Comparison of ENCODE assay signal across 19 cellular contexts in genomic region chr10:131013281-131013680, GRCh38.
DNase-seq lines count a peak whose midpoint lies in the region; ATAC-seq, FAIRE-seq and TF ChIP-seq lines count a peak whose summit lies in the region.
"Had no signal": no experiment of that assay in that cellular context is flagged by ENCODE, and none has a peak within 500 bp of the region (broad histone marks: within the 10 kb centered on the region; RNA-seq: fewer than 3 reads in every experiment).

No MANE protein-coding gene starts in this region.

- H3F3A ChIP-seq in GM23248 (ENCODE audit: insufficient read depth), result no peaks in the 10 kb centered on the region

- 96% methylated on average over 10 of the region's 11 CpGs; no CpG with 5 or more reads in 1 of the 2 experiments for WGBS in H1 (ENCODE audit: extremely low coverage in 1 of 2, insufficient coverage in 1 of 2, insufficient read length in 1 of 2, insufficient replicate concordance in 2 of 2, low coverage in 1 of 2, low lambda C conversion rate in 2 of 2, missing lambda C conversion rate in 1 of 2), 2 experiments
- 88 to 97% (median 90%) methylated on average over 9 to 11 of the region's 11 CpGs for WGBS in spleen, 5 donors
- 54% methylated on average over 11 of the region's 11 CpGs for WGBS in GM23248 (ENCODE audit: low coverage in 1 of 2, low lambda C conversion rate in 2 of 2, missing lambda C conversion rate in 2 of 2), 2 experiments

- no peak for TF ChIP-seq CTCF in H1 (IDR thresholded peaks at IDR 0.05; ENCODE audit: control extremely low read depth in 1 of 3, insufficient read depth in 1 of 3, low read depth in 1 of 3, low read length in 3 of 3)
- TF ChIP-seq CTCF in spleen (IDR thresholded peaks at IDR 0.05 in 8 of 11, conservative IDR thresholded peaks at IDR 0.05 in 3 of 11), result no peak

- H4K5ac ChIP-seq in H1 (ENCODE audit: insufficient read length, low read depth, low read length), result no peak overlapping the region

- ATAC-seq in left cardiac atrium, result no peak
- no peak for ATAC-seq in GM18498 (IDR thresholded peaks at IDR 0.05; ENCODE audit: unreplicated experiment)
- ATAC-seq: CD8-positive, alpha-beta T cell; GM12878 had no signal

- H3K4me1 ChIP-seq in H1 (replicated peaks in 1 of 4; ENCODE audit: control insufficient read depth in 3 of 4, insufficient read depth in 4 of 4, low read length in 3 of 4) (no peaks in the 10 kb centered on the region), spleen (no peaks in the 10 kb centered on the region), GM23248 (ENCODE audit: insufficient read depth) (no peaks in the 10 kb centered on the region)

- no peak overlapping the region for H3K9ac ChIP-seq in H1 (replicated peaks in 1 of 4; ENCODE audit: extremely low read depth in 1 of 4, low read depth in 3 of 4, low read length in 3 of 4)
- no peak overlapping the region for H3K9ac ChIP-seq in GM23248
- H3K9ac ChIP-seq: BLaER1 treated with 17β-estradiol and CSF1 and Interleukin-3, amounts not matched to agents 10 nM and 100 nM had no signal

- TF ChIP-seq EP300 in H1 (IDR thresholded peaks at IDR 0.05; ENCODE audit: borderline replicate concordance in 1 of 2, low read depth in 2 of 2, low read length in 2 of 2), result no peak

- H2BK20ac ChIP-seq in H1 (ENCODE audit: low read length), result 0 out of 2 replicates have a peak overlapping the region, but pooled peaks have one; percentile 32

- H4K20me1 ChIP-seq in H1 (replicated peaks in 1 of 2; ENCODE audit: control insufficient read depth in 1 of 2, insufficient read depth in 2 of 2, low read length in 2 of 2) (no peaks in the 10 kb centered on the region), GM23248 (ENCODE audit: insufficient read depth) (no peaks in the 10 kb centered on the region)
- H4K20me1 ChIP-seq: BLaER1 treated with 17β-estradiol and CSF1 and Interleukin-3, amounts not matched to agents 10 nM and 100 nM had no signal

- H3K79me2 ChIP-seq in H1 (ENCODE audit: control insufficient read depth in 1 of 2, insufficient read depth in 2 of 2, low read length in 2 of 2) (no peaks in the 10 kb centered on the region), GM23248 (ENCODE audit: insufficient read depth) (no peaks in the 10 kb centered on the region)

- no peaks in the 10 kb centered on the region; a peak in 1 of 4 replicates for H3K9me3 ChIP-seq in H1 (ENCODE audit: insufficient read depth in 2 of 2, low read depth in 1 of 2, low read length in 1 of 2)
- no peaks in the 10 kb centered on the region for H3K9me3 ChIP-seq in spleen
- H3K9me3 ChIP-seq in GM23248 (ENCODE audit: low read depth), result no peaks in the 10 kb centered on the region
- H3K9me3 ChIP-seq: BLaER1 treated with 17β-estradiol and CSF1 and Interleukin-3, amounts not matched to agents 10 nM and 100 nM had no signal

- no peak overlapping the region for H3K56ac ChIP-seq in H1 (replicated peaks; ENCODE audit: insufficient read length, low read depth, low read length)

- H3K23me2 ChIP-seq in H1 (ENCODE audit: low read depth, low read length), result no peaks in the 10 kb centered on the region

- no peak for FAIRE-seq in H1 (lab: Jason Lieb, UNC)
- FAIRE-seq: GM12878, GM19239, H54, HTR-8/SVneo had no signal

- no peak overlapping the region for H2BK5ac ChIP-seq in H1 (ENCODE audit: low read depth, low read length)

- intact Hi-C loops in cardiac septum (cut with DNase I), result no loop called here
- intact Hi-C loops in left cardiac atrium (cut with DNase I), result no loop called here
- intact Hi-C loops in spleen (cut with DNase I; ENCODE audit: low total_unique reads), result no loop called here

- no peak overlapping the region for H2AK5ac ChIP-seq in H1 (ENCODE audit: low read depth, low read length)

- H2BK120ac ChIP-seq in H1 (replicated peaks; ENCODE audit: low read depth, low read length), result peak overlapping the region; percentile 68

- DNase-seq in cardiac septum (ENCODE audit: low spot score) (peak; percentile 51), left cardiac atrium (no peak), NCI-H2171 (lab: John Stamatoyannopoulos, UW) (peak; percentile 10), H1 (ENCODE audit: low read depth in 1 of 2, low spot score in 2 of 2) (no peak), spleen (peak; percentile 49), GM23248 (no peak)
- DNase-seq: CD8-positive, alpha-beta T cell; COR-L47; DMS 273 treated with DMSO at 0.1 percent for 48 hours; DMS53; DND-41; EL; HCEC 1CT had no signal

- TF ChIP-seq POLR2A in H1 (IDR thresholded peaks at IDR 0.05; ENCODE audit: control extremely low read depth in 1 of 2, low read depth in 2 of 2, low read length in 2 of 2), result no peak
- TF ChIP-seq POLR2A in spleen (IDR thresholded peaks at IDR 0.05), result no peak

- no peak overlapping the region for H3K23ac ChIP-seq in H1 (ENCODE audit: insufficient read length)

- no peak for TF ChIP-seq RAD21 in H1 (IDR thresholded peaks at IDR 0.05 in 1 of 2, conservative IDR thresholded peaks at IDR 0.05 in 1 of 2; ENCODE audit: low read depth in 2 of 2, low read length in 2 of 2)

- H3K9me2 ChIP-seq in GM23248 (ENCODE audit: insufficient read depth), result no peaks in the 10 kb centered on the region

- no peaks in the 10 kb centered on the region for H3K79me1 ChIP-seq in H1 (ENCODE audit: low read depth, low read length)

- POLR2A ChIA-PET in H1 (lab: Charles Lee; ENCODE audit: partially characterized antibody), result no interaction called here

- no peaks in the 10 kb centered on the region for H3K36me3 ChIP-seq in H1 (ENCODE audit: control insufficient read depth in 2 of 4, insufficient read depth in 4 of 4, low read length in 3 of 4)
- no peaks in the 10 kb centered on the region for H3K36me3 ChIP-seq in spleen
- no peaks in the 10 kb centered on the region for H3K36me3 ChIP-seq in GM23248 (ENCODE audit: low read depth)
- H3K36me3 ChIP-seq: BLaER1 treated with 17β-estradiol and CSF1 and Interleukin-3, amounts not matched to agents 10 nM and 100 nM had no signal

- H2BK12ac ChIP-seq in H1 (ENCODE audit: low read depth, low read length), result peak overlapping the region; percentile 60; the same call in 1 of the 2 replicates

- H2BK15ac ChIP-seq in H1 (ENCODE audit: low read length), result peak overlapping the region; percentile 61; the same call in 1 of the 2 replicates

- no peak overlapping the region for H3K4ac ChIP-seq in H1 (replicated peaks; ENCODE audit: insufficient read length, low read depth, low read length)

- no peak overlapping the region for H3K4me2 ChIP-seq in H1 (ENCODE audit: insufficient read depth in 1 of 2, low read depth in 2 of 2, low read length in 2 of 2)
- no peak overlapping the region for H3K4me2 ChIP-seq in GM23248 (ENCODE audit: unreplicated experiment)
- H3K4me2 ChIP-seq: BLaER1 treated with 17β-estradiol and CSF1 and Interleukin-3, amounts not matched to agents 10 nM and 100 nM had no signal

- in situ Hi-C loops in GM23248 (cut with MboI), result no loop called here

- H2AFZ ChIP-seq in H1 (ENCODE audit: low read length) (no peak overlapping the region), GM23248 (no peak overlapping the region)

- H4K91ac ChIP-seq in H1 (replicated peaks; ENCODE audit: insufficient read length, low read length), result peak overlapping the region; percentile 83

- H4K8ac ChIP-seq in H1 (ENCODE audit: extremely low read depth, insufficient read depth, low read length), result peak overlapping the region; percentile 11; the same call in 1 of the 2 replicates

- H3K27me3 ChIP-seq in H1 (replicated peaks in 1 of 4; ENCODE audit: control insufficient read depth in 3 of 4, extremely low read depth in 1 of 4, insufficient read depth in 3 of 4, low read length in 3 of 4) (no peaks in the 10 kb centered on the region), spleen (replicated peaks in 1 of 7) (peaks cover 0 to 4% (median 0%) of the 10 kb centered on the region in 7 donors), GM23248 (replicated peaks; ENCODE audit: insufficient read depth) (no peaks in the 10 kb centered on the region)
- H3K27me3 ChIP-seq: BLaER1 treated with 17β-estradiol and CSF1 and Interleukin-3, amounts not matched to agents 10 nM and 100 nM had no signal

- H3K14ac ChIP-seq in H1 (ENCODE audit: insufficient read length), result no peak overlapping the region

- CTCF ChIA-PET in H1 (lab: Charles Lee; ENCODE audit: partially characterized antibody), result interaction anchor here (0.8 kb wide), 1 partner anchor 52 kb away, joined by 3 read pairs; no protein-coding TSS in a partner anchor

- no peak overlapping the region; the same call in 1 of the 2 replicates for H3K18ac ChIP-seq in H1 (ENCODE audit: extremely low read depth, low read length)

- H3K4me3 ChIP-seq in H1 (ENCODE audit: extremely low read depth in 1 of 4, insufficient read depth in 2 of 4, low read depth in 3 of 4, low read length in 4 of 4) (no peak overlapping the region), spleen (no peak overlapping the region), GM23248 (no peak overlapping the region)
- H3K4me3 ChIP-seq: BLaER1 treated with 17β-estradiol and CSF1 and Interleukin-3, amounts not matched to agents 10 nM and 100 nM; GM12878 had no signal

- H3K27ac ChIP-seq in H1 (ENCODE audit: low read depth, low read length) (no peak overlapping the region), spleen (no peak overlapping the region), GM23248 (no peak overlapping the region)
- H3K27ac ChIP-seq: BLaER1 treated with 17β-estradiol and CSF1 and Interleukin-3, amounts not matched to agents 10 nM and 100 nM had no signal

TF ChIP-seq in H1, 55 proteins besides CTCF, POLR2A, EP300 and RAD21:
- no peak for TF ChIP-seq NRF1 (IDR thresholded peaks at IDR 0.05; ENCODE audit: low read depth, low read length)
- TF ChIP-seq CTBP2 (IDR thresholded peaks at IDR 0.05; ENCODE audit: borderline replicate concordance, insufficient read depth, insufficient read length, low read length), result no peak
- no peak for TF ChIP-seq HDAC6 (IDR thresholded peaks at IDR 0.05; ENCODE audit: low read depth, low read length)
- TF ChIP-seq RFX5 (IDR thresholded peaks at IDR 0.05; ENCODE audit: borderline replicate concordance, low read depth, low read length), result no peak
- TF ChIP-seq TEAD4 (IDR thresholded peaks at IDR 0.05; ENCODE audit: low read depth, low read length), result no peak
- no peak for TF ChIP-seq EGR1 (IDR thresholded peaks at IDR 0.05; ENCODE audit: borderline replicate concordance, low read depth, low read length)
- no peak for TF ChIP-seq RNF2 (IDR thresholded peaks at IDR 0.05; ENCODE audit: borderline replicate concordance, low read depth, low read length, missing control alignments, poor library complexity, severe bottlenecking)
- no peak for TF ChIP-seq CHD1 (IDR thresholded peaks at IDR 0.05; ENCODE audit: low read depth, low read length)
- no peak for TF ChIP-seq E2F6 (IDR thresholded peaks at IDR 0.05)

Comparison
In these comparisons a context has a peak if more than half of its experiments do, and no peak if none do; other contexts are left out.
1. DNase-seq: peak in cardiac septum (single experiment), NCI-H2171 (single experiment) and spleen (single experiment); none in left cardiac atrium (single experiment), H1 (0 of 2) and GM23248 (single experiment).